In genomic region chr19:56114051-56114694, GRCh38 we compare ENCODE assay signal across 15 cellular contexts. TPM values are rescaled to one million over a fixed set of nuclear protein-coding genes. Genes with fewer than 3 reads are reported as not detected.
A peak's percentile ranks its signal among the peaks of the same experiment; 100 is the strongest.
DNase-seq lines count a peak whose midpoint lies in the region; ATAC-seq and TF ChIP-seq lines count a peak whose summit lies in the region.
"Had no signal": no experiment of that assay in that cellular context is flagged by ENCODE, and none has a peak within 500 bp of the region (broad histone marks: within the 10 kb centered on the region; RNA-seq: fewer than 3 reads in every experiment).

No MANE protein-coding gene starts in this region.

- CTCF ChIA-PET in activated CD4-positive, alpha-beta T cell treated with anti-CD3 and anti-CD28 coated beads for 36 hours (lab: Charles Lee), result no interaction called here
- CTCF ChIA-PET in HEK293 (lab: Yijun Ruan, JAX), result interaction anchor here (0.7 kb wide), 1 partner anchor 9 kb away, joined by 5 read pairs; no protein-coding TSS in a partner anchor

- H3K27ac ChIP-seq in HEK293 (ENCODE audit: extremely low read depth, low read depth, low read length) (no peak overlapping the region), gastroesophageal sphincter (peak overlapping the region in 3 of 4 donors; percentile 38 to 64 (median 62)), trophoblast cell (ENCODE audit: low read depth, low read length) (no peak overlapping the region)
- H3K27ac ChIP-seq: A549, SJCRH30 had no signal

- H3K27ac Mint-ChIP-seq in activated CD4-positive, alpha-beta T cell treated with anti-CD3 and anti-CD28 coated beads for 36 hours, result peak overlapping the region; percentile 29

- no peaks in the 10 kb centered on the region for H3K9me3 Mint-ChIP-seq in activated CD4-positive, alpha-beta T cell treated with anti-CD3 and anti-CD28 coated beads for 36 hours (ENCODE audit: low read depth)

- intact Hi-C loops in activated CD4-positive, alpha-beta T cell treated with anti-CD3 and anti-CD28 coated beads for 36 hours (cut with DNase I, micrococcal nuclease), result no loop called here

- H3K18ac ChIP-seq in trophoblast cell (ENCODE audit: low read length), result no peak overlapping the region

- peaks cover 58% of the 10 kb centered on the region for H3K4me1 Mint-ChIP-seq in activated CD4-positive, alpha-beta T cell treated with anti-CD3 and anti-CD28 coated beads for 36 hours

- TF ChIP-seq EP300 in gastroesophageal sphincter (IDR thresholded peaks at IDR 0.05), result no peak

- H2BK12ac ChIP-seq in trophoblast cell (ENCODE audit: low read length), result no peak overlapping the region

- no peaks in the 10 kb centered on the region for H3K27me3 Mint-ChIP-seq in activated CD4-positive, alpha-beta T cell treated with anti-CD3 and anti-CD28 coated beads for 36 hours

- H2AFZ ChIP-seq in trophoblast cell (ENCODE audit: insufficient read depth, low read length, poor library complexity), result peak overlapping the region; percentile 19

- H3K4me1 ChIP-seq in HEK293 (ENCODE audit: control insufficient read depth, insufficient read depth, low read length), result peaks cover 22% of the 10 kb centered on the region
- H3K4me1 ChIP-seq in gastroesophageal sphincter, result peaks cover 10 to 100% (median 77%) of the 10 kb centered on the region in 3 donors
- H3K4me1 ChIP-seq in trophoblast cell (ENCODE audit: control insufficient read depth in 1 of 2, insufficient read depth in 2 of 2, low read length in 2 of 2), result peaks cover 16 to 23% of the 10 kb centered on the region in 2 experiments

- no peak overlapping the region for H2BK120ac ChIP-seq in trophoblast cell (ENCODE audit: insufficient read depth, low read length, poor library complexity)

- H2BK5ac ChIP-seq in trophoblast cell (ENCODE audit: low read depth, low read length, poor library complexity), result no peak overlapping the region

- no peaks in the 10 kb centered on the region for H3K79me1 ChIP-seq in trophoblast cell (ENCODE audit: low read length)

- H3K36me3 ChIP-seq in HEK293 (ENCODE audit: control insufficient read depth in 2 of 2, insufficient read depth in 1 of 2, low read length in 2 of 2) (peaks cover 0 to 26% of the 10 kb centered on the region in 2 experiments; a peak in 2 of 3 replicates), gastroesophageal sphincter (peaks cover 0 to 6% of the 10 kb centered on the region in 2 donors), trophoblast cell (ENCODE audit: control insufficient read depth in 1 of 2, insufficient read depth in 2 of 2, low read length in 2 of 2) (peaks cover 28 to 30% of the 10 kb centered on the region in 2 experiments)

- H3K9me3 ChIP-seq in HEK293 (ENCODE audit: control insufficient read depth, insufficient read depth, low read depth, low read length) (no peaks in the 10 kb centered on the region), gastroesophageal sphincter (no peaks in the 10 kb centered on the region), trophoblast cell (ENCODE audit: insufficient read depth, low read depth, low read length) (peaks cover 4% of the 10 kb centered on the region)
- H3K9me3 ChIP-seq: A549, SJCRH30 had no signal

- peaks cover 57% of the 10 kb centered on the region for H3K79me2 ChIP-seq in trophoblast cell (ENCODE audit: control insufficient read depth, insufficient read depth, low read length, poor library complexity)

- H2AK5ac ChIP-seq in trophoblast cell (ENCODE audit: low read length), result no peak overlapping the region

- H3K14ac ChIP-seq in trophoblast cell (ENCODE audit: low read length), result no peak overlapping the region

- no peak overlapping the region for H3K4me3 Mint-ChIP-seq in activated CD4-positive, alpha-beta T cell treated with anti-CD3 and anti-CD28 coated beads for 36 hours

- H4K12ac ChIP-seq in trophoblast cell (ENCODE audit: low read depth, low read length), result no peak overlapping the region

- TF ChIP-seq CTCF in HEK293 (tag by site-specific recombination; IDR thresholded peaks at IDR 0.05) (no peak), gastroesophageal sphincter (IDR thresholded peaks at IDR 0.05) (no peak)

- no peak overlapping the region for H3K4me2 ChIP-seq in trophoblast cell (ENCODE audit: low read length)
- H3K4me2 ChIP-seq: A549 had no signal

- H3K23ac ChIP-seq in trophoblast cell (ENCODE audit: low read length), result no peak overlapping the region

- no peak for DNase-seq in activated CD4-positive, alpha-beta T cell treated with anti-CD3 and anti-CD28 coated beads for 36 hours
- no peak for DNase-seq in activated CD4-positive, alpha-beta T cell treated with anti-CD3 and anti-CD28 coated beads for 48 hours
- DNase-seq in trophoblast cell, result no peak
- no peak for DNase-seq in activated effector memory CD4-positive, alpha-beta T cell treated with anti-CD3 and anti-CD28 coated beads, Interleukin-2, amount 50 U/mL, for 16 hours
- DNase-seq: activated naive CD4-positive, alpha-beta T cell treated with Interleukin-2 at 50 U/mL for 16 hours; central memory CD4-positive, alpha-beta T cell; NCI-H2171 treated with DMSO at 0.1 percent for 48 hours; SJCRH30; stimulated activated CD4-positive, alpha-beta T cell treated with anti-CD3 and anti-CD28 coated beads, Interleukin-4, amount 100 ng/mL, for 24 hours had no signal

- POLR2A ChIA-PET in activated CD4-positive, alpha-beta T cell treated with anti-CD3 and anti-CD28 coated beads for 36 hours (lab: Charles Lee), result interaction anchor here (0.6 to 0.7 kb wide), 2 partner anchors 13 to 1957 kb away, joined by 3 to 5 read pairs; no protein-coding TSS in a partner anchor
- POLR2A ChIA-PET in HEK293 (lab: Yijun Ruan, JAX), result no interaction called here

- no peak overlapping the region for H3K9ac ChIP-seq in trophoblast cell (ENCODE audit: low read length)

- H3K27me3 ChIP-seq in gastroesophageal sphincter, result no peaks in the 10 kb centered on the region
- H3K27me3 ChIP-seq in trophoblast cell (ENCODE audit: insufficient read depth, low read length), result no peaks in the 10 kb centered on the region
- H3K27me3 ChIP-seq: SJCRH30 had no signal

- H3K4me3 ChIP-seq in HEK293 (ENCODE audit: low read depth, low read length), result no peak overlapping the region
- peak overlapping the region in 1 of 2 donors; percentile 1 for H3K4me3 ChIP-seq in gastroesophageal sphincter
- no peak overlapping the region for H3K4me3 ChIP-seq in trophoblast cell (ENCODE audit: low read depth, low read length)
- H3K4me3 ChIP-seq: A549, SJCRH30 had no signal

- peak overlapping the region; percentile 97 for H3K4ac ChIP-seq in trophoblast cell (ENCODE audit: low read depth, low read length)

- TF ChIP-seq POLR2A in gastroesophageal sphincter (IDR thresholded peaks at IDR 0.05), result no peak

- H4K91ac ChIP-seq in trophoblast cell (ENCODE audit: low read depth, low read length), result no peak overlapping the region

- no peak overlapping the region for H4K8ac ChIP-seq in trophoblast cell (ENCODE audit: low read depth, low read length)

- peaks cover 9% of the 10 kb centered on the region for H3K36me3 Mint-ChIP-seq in activated CD4-positive, alpha-beta T cell treated with anti-CD3 and anti-CD28 coated beads for 36 hours (ENCODE audit: low read depth)

- ATAC-seq in activated CD4-positive, alpha-beta T cell treated with anti-CD3 and anti-CD28 coated beads for 36 hours, result no peak
- ATAC-seq in gastroesophageal sphincter (no peak), HG03521 (IDR thresholded peaks at IDR 0.05; ENCODE audit: unreplicated experiment) (no peak), GM21529 (IDR thresholded peaks at IDR 0.05; ENCODE audit: unreplicated experiment) (no peak)
- ATAC-seq: A549, sciatic nerve had no signal

- WGBS in gastroesophageal sphincter (ENCODE audit: low coverage in 1 of 2), 2 donors, result 46 to 63% methylated on average over 10 to 11 of the region's 19 CpGs
- no CpG with 5 or more reads among the region's 19 CpGs for WGBS in trophoblast cell (ENCODE audit: extremely low coverage, insufficient coverage, insufficient read length)

TF ChIP-seq in HEK293, 187 proteins besides CTCF, POLR2A, EP300 and RAD21:
- TF ChIP-seq ZNF571 (tag by site-specific recombination; IDR thresholded peaks at IDR 0.05) (no peak), SP2 (tag by site-specific recombination; IDR thresholded peaks at IDR 0.05) (peak; percentile 21; the same call in 1 of the 2 replicates), ZBTB8A (tag by site-specific recombination; IDR thresholded peaks at IDR 0.05) (no peak), ZNF391 (tag by site-specific recombination; IDR thresholded peaks at IDR 0.05; ENCODE audit: borderline replicate concordance, low read depth) (no peak), ZNF404 (tag by site-specific recombination; IDR thresholded peaks at IDR 0.05) (no peak), ZNF585B (tag by site-specific recombination; IDR thresholded peaks at IDR 0.05) (no peak), ZNF777 (tag by site-specific recombination; IDR thresholded peaks at IDR 0.05; ENCODE audit: borderline replicate concordance) (no peak), REPIN1 (tag by site-specific recombination; IDR thresholded peaks at IDR 0.05; ENCODE audit: low read depth) (no peak)

RNA-seq across cellular contexts. Expression of gene ZNF787, which starts 6.9 kb away (rescaled TPM):
- 10 to 100 TPM; 27.6 to 28.4 TPM for total RNA-seq in activated CD4-positive, alpha-beta T cell treated with anti-CD3 and anti-CD28 coated beads for 36 hours
- total RNA-seq in gastroesophageal sphincter, result 10 to 100 TPM; 18.6 to 31.8 (median 19.7) TPM
- polyA plus RNA-seq in trophoblast cell (2013), result 23.4 and 24.3 TPM in 2 replicates

RNA-seq across cellular contexts. Expression of gene ZNF444, which starts 26.9 kb away (rescaled TPM):
- total RNA-seq in activated CD4-positive, alpha-beta T cell treated with anti-CD3 and anti-CD28 coated beads for 36 hours, result 10 to 100 TPM; 29.2 to 32.2 TPM
- total RNA-seq in gastroesophageal sphincter, result 10 to 100 TPM; 36.2 to 57.9 (median 41.3) TPM
- polyA plus RNA-seq in trophoblast cell (2013), result 25.7 and 26.0 TPM in 2 replicates

Comparison
In these comparisons a context has a peak if more than half of its experiments do, and no peak if none do; other contexts are left out.
1. H3K27ac ChIP-seq: peak in gastroesophageal sphincter (3 of 4); none in HEK293 (single experiment) and trophoblast cell (single experiment).